15 cellular contexts compared by ENCODE assay signal in genomic region chr5:178431063-178431776, GRCh38.
DNase-seq lines count a peak whose midpoint lies in the region; ATAC-seq and TF ChIP-seq lines count a peak whose summit lies in the region.
"Had no signal": no experiment of that assay in that cellular context is flagged by ENCODE, and none has a peak within 500 bp of the region (broad histone marks: within the 10 kb centered on the region; RNA-seq: fewer than 3 reads in every experiment).

No MANE protein-coding gene starts in this region.

- no peaks in the 10 kb centered on the region for H3K9me2 ChIP-seq in PC-3 (replicated peaks; ENCODE audit: low read length)

- BruUV-seq in PC-3 (replicated peaks; lab: Mats Ljungman, UMichigan) = no TSS peak

- DNase-seq in activated CD8-positive, alpha-beta memory T cell treated with anti-CD3 and anti-CD28 coated beads for 24 hours = peak; percentile 17
- no peak for DNase-seq in activated CD8-positive, alpha-beta memory T cell treated with anti-CD3 and anti-CD28 coated beads, Interleukin-2, amount 10 ng/mL, durations not matched to agents 7 days and 5 days
- DNase-seq in endothelial cell (ENCODE audit: low spot score) = no peak
- DNase-seq in testis = peak; percentile 6
- no peak for DNase-seq in PC-3
- no peak for DNase-seq in activated gamma-delta T cell treated with Interleukin-2 at 50 U/mL for 16 hours
- no peak for DNase-seq in spleen
- DNase-seq: DMS 273 treated with DMSO at 0.1 percent for 48 hours, NCI-H1105, NCI-H1694 treated with DMSO at 0.1 percent for 48 hours, NCI-H446 had no signal

- H2AFZ ChIP-seq in PC-3 (ENCODE audit: low read length) = no peak overlapping the region
- H2AFZ ChIP-seq: GM23338 had no signal

- H3K9me3 ChIP-seq in testis = no peaks in the 10 kb centered on the region
- no peaks in the 10 kb centered on the region for H3K9me3 ChIP-seq in PC-3 (ENCODE audit: low read length)
- peaks cover 0 to 6% (median 0%) of the 10 kb centered on the region in 8 donors for H3K9me3 ChIP-seq in spleen

- H3K27ac Mint-ChIP-seq in activated CD8-positive, alpha-beta memory T cell treated with anti-CD3 and anti-CD28 coated beads, Interleukin-2, amount 10 ng/mL, durations not matched to agents 7 days and 5 days = no peak overlapping the region
- H3K27ac Mint-ChIP-seq in endothelial cell (ENCODE audit: unreplicated experiment) (no peak overlapping the region), nephron (peak overlapping the region; percentile 93 to 96 (median 95))
- H3K27ac Mint-ChIP-seq: GM23338 had no signal

- no peak for TF ChIP-seq CTCF in endothelial cell (IDR thresholded peaks at IDR 0.05; ENCODE audit: unreplicated experiment)
- no peak for TF ChIP-seq CTCF in nephron (IDR thresholded peaks at IDR 0.05; ENCODE audit: unreplicated experiment in 3 of 3)
- TF ChIP-seq CTCF in testis (IDR thresholded peaks at IDR 0.05) = no peak
- TF ChIP-seq CTCF in PC-3 (conservative IDR thresholded peaks at IDR 0.05; ENCODE audit: low read depth, low read length) = no peak
- TF ChIP-seq CTCF in spleen (IDR thresholded peaks at IDR 0.05 in 8 of 11, conservative IDR thresholded peaks at IDR 0.05 in 3 of 11) = no peak

- no peaks in the 10 kb centered on the region for H3K27me3 ChIP-seq in testis
- H3K27me3 ChIP-seq in PC-3 (ENCODE audit: low read length) = peaks cover 47% of the 10 kb centered on the region
- no peaks in the 10 kb centered on the region for H3K27me3 ChIP-seq in spleen (replicated peaks in 1 of 7)

- H3K4me1 ChIP-seq in testis (no peaks in the 10 kb centered on the region), PC-3 (ENCODE audit: insufficient read depth, low read length) (no peaks in the 10 kb centered on the region), spleen (peaks cover 0 to 13% (median 4%) of the 10 kb centered on the region in 6 donors)

- no peak for TF ChIP-seq POLR2A in testis (IDR thresholded peaks at IDR 0.05)
- TF ChIP-seq POLR2A in spleen (IDR thresholded peaks at IDR 0.05) = no peak

- no peak overlapping the region for H3K9ac ChIP-seq in PC-3 (ENCODE audit: low read length)
- H3K9ac ChIP-seq: BLaER1 treated with 17β-estradiol and CSF1 and Interleukin-3, amounts not matched to agents 10 nM and 100 nM had no signal

- H3K36me3 ChIP-seq in testis (ENCODE audit: low read depth, missing control alignments) = no peaks in the 10 kb centered on the region
- no peaks in the 10 kb centered on the region for H3K36me3 ChIP-seq in PC-3 (ENCODE audit: low read depth, low read length)
- H3K36me3 ChIP-seq in spleen = no peaks in the 10 kb centered on the region
- H3K36me3 ChIP-seq: BLaER1 treated with 17β-estradiol and CSF1 and Interleukin-3, amounts not matched to agents 10 nM and 100 nM had no signal

- intact Hi-C loops in testis (cut with DNase I; ENCODE audit: low total_unique reads) = no loop called here
- intact Hi-C loops in PC-3 (cut with micrococcal nuclease) = no loop called here
- intact Hi-C loops in spleen (cut with DNase I; ENCODE audit: low total_unique reads) = no loop called here

- no peak for ATAC-seq in activated CD8-positive, alpha-beta memory T cell treated with anti-CD3 and anti-CD28 coated beads, Interleukin-2, amount 10 ng/mL, durations not matched to agents 7 days and 5 days
- ATAC-seq in PC-3 = no peak
- ATAC-seq: GM23338 had no signal

- no peaks in the 10 kb centered on the region for H4K20me1 ChIP-seq in PC-3 (ENCODE audit: low read length)
- H4K20me1 ChIP-seq: BLaER1 treated with 17β-estradiol and CSF1 and Interleukin-3, amounts not matched to agents 10 nM and 100 nM had no signal

- H3K27me3 Mint-ChIP-seq in activated CD8-positive, alpha-beta memory T cell treated with anti-CD3 and anti-CD28 coated beads, Interleukin-2, amount 10 ng/mL, durations not matched to agents 7 days and 5 days = no peaks in the 10 kb centered on the region
- H3K27me3 Mint-ChIP-seq in endothelial cell (ENCODE audit: unreplicated experiment) (peaks cover 24% of the 10 kb centered on the region), nephron (ENCODE audit: low read depth) (peaks cover 22% of the 10 kb centered on the region)

- no peaks in the 10 kb centered on the region for H3K9me3 Mint-ChIP-seq in activated CD8-positive, alpha-beta memory T cell treated with anti-CD3 and anti-CD28 coated beads, Interleukin-2, amount 10 ng/mL, durations not matched to agents 7 days and 5 days (ENCODE audit: low read depth)
- no peaks in the 10 kb centered on the region for H3K9me3 Mint-ChIP-seq in endothelial cell (ENCODE audit: unreplicated experiment)
- H3K9me3 Mint-ChIP-seq in nephron = peaks cover 8% of the 10 kb centered on the region

- no peaks in the 10 kb centered on the region for H3F3A ChIP-seq in PC-3 (ENCODE audit: low read length, unreplicated experiment)

- H3K36me3 Mint-ChIP-seq in activated CD8-positive, alpha-beta memory T cell treated with anti-CD3 and anti-CD28 coated beads, Interleukin-2, amount 10 ng/mL, durations not matched to agents 7 days and 5 days = no peaks in the 10 kb centered on the region
- H3K36me3 Mint-ChIP-seq in endothelial cell (ENCODE audit: low read depth, unreplicated experiment) = peaks cover 11% of the 10 kb centered on the region
- H3K36me3 Mint-ChIP-seq in nephron (ENCODE audit: low read depth) = no peaks in the 10 kb centered on the region

- POLR2A ChIA-PET in PC-3 (lab: Charles Lee; ENCODE audit: unreplicated experiment) = no interaction called here

- H3K4me3 ChIP-seq in testis (no peak overlapping the region), PC-3 (ENCODE audit: low read length) (no peak overlapping the region), spleen (no peak overlapping the region)
- H3K4me3 ChIP-seq: BLaER1 treated with 17β-estradiol and CSF1 and Interleukin-3, amounts not matched to agents 10 nM and 100 nM; GM23338 had no signal

- 95% methylated on average over 16 of the region's 16 CpGs for WGBS in testis, 2 donors
- WGBS in spleen, 5 donors = 89 to 93% (median 90%) methylated on average over 16 of the region's 16 CpGs

- H3K27ac ChIP-seq in testis (no peak overlapping the region), PC-3 (ENCODE audit: low read length) (no peak overlapping the region), spleen (no peak overlapping the region)
- H3K27ac ChIP-seq: 22Rv1 had no signal

- CTCF ChIA-PET in activated CD8-positive, alpha-beta memory T cell treated with anti-CD3 and anti-CD28 coated beads, Interleukin-2, amount 10 ng/mL, durations not matched to agents 7 days and 5 days (lab: Charles Lee) = no interaction called here
- CTCF ChIA-PET in PC-3 (lab: Charles Lee) = no interaction called here

- no peaks in the 10 kb centered on the region for H3K4me1 Mint-ChIP-seq in activated CD8-positive, alpha-beta memory T cell treated with anti-CD3 and anti-CD28 coated beads, Interleukin-2, amount 10 ng/mL, durations not matched to agents 7 days and 5 days
- peaks cover 60% of the 10 kb centered on the region for H3K4me1 Mint-ChIP-seq in endothelial cell (ENCODE audit: unreplicated experiment)
- H3K4me1 Mint-ChIP-seq in nephron = peaks cover 78% of the 10 kb centered on the region

- H3K79me2 ChIP-seq in PC-3 (ENCODE audit: low read length) = no peaks in the 10 kb centered on the region

- no peak overlapping the region for H3K4me3 Mint-ChIP-seq in activated CD8-positive, alpha-beta memory T cell treated with anti-CD3 and anti-CD28 coated beads, Interleukin-2, amount 10 ng/mL, durations not matched to agents 7 days and 5 days
- peak overlapping the region; percentile 59 for H3K4me3 Mint-ChIP-seq in endothelial cell (ENCODE audit: unreplicated experiment)
- H3K4me3 Mint-ChIP-seq in nephron = no peak overlapping the region
- H3K4me3 Mint-ChIP-seq: GM23338 had no signal

- H3K4me2 ChIP-seq in PC-3 (ENCODE audit: low read length) = no peak overlapping the region
- H3K4me2 ChIP-seq: GM23338 had no signal

Comparison
In these comparisons a context has a peak if more than half of its experiments do, and no peak if none do; other contexts are left out.
1. DNase-seq: peak in activated CD8-positive, alpha-beta memory T cell treated with anti-CD3 and anti-CD28 coated beads for 24 hours (single experiment) and testis (single experiment); none in activated CD8-positive, alpha-beta memory T cell treated with anti-CD3 and anti-CD28 coated beads, Interleukin-2, amount 10 ng/mL, durations not matched to agents 7 days and 5 days (single experiment), endothelial cell (single experiment), PC-3 (single experiment), activated gamma-delta T cell treated with Interleukin-2 at 50 U/mL for 16 hours (single experiment) and spleen (single experiment).
2. H3K27ac Mint-ChIP-seq: peak in nephron (3 of 3); none in activated CD8-positive, alpha-beta memory T cell treated with anti-CD3 and anti-CD28 coated beads, Interleukin-2, amount 10 ng/mL, durations not matched to agents 7 days and 5 days (single experiment) and endothelial cell (single experiment).